In genomic region chr20:24257171-24257570, GRCh38 we compare ENCODE assay signal across 27 cellular contexts.
"Had no signal": no experiment of that assay in that cellular context is flagged by ENCODE, and none has a peak within 500 bp of the region (broad histone marks: within the 10 kb centered on the region; RNA-seq: fewer than 3 reads in every experiment).

No MANE protein-coding gene starts in this region.

- H3K27me3 ChIP-seq: foreskin keratinocyte, gastroesophageal sphincter, hepatocyte, left lung, right atrium auricular region, spleen, transverse colon, upper lobe of right lung, uterus had no signal

- H3K36me3 Mint-ChIP-seq: naive thymus-derived CD4-positive, alpha-beta T cell; stimulated activated memory B cell treated with anti-CD40 and anti-IgM and Interleukin-4, amounts not matched to agents 10 μg/mL and 1 μg/mL and 100 μg/mL, for 72 hours had no signal

- H3K27ac Mint-ChIP-seq: nephron; stimulated activated memory B cell treated with anti-CD40 and anti-IgM and Interleukin-4, amounts not matched to agents 10 μg/mL and 1 μg/mL and 100 μg/mL, for 72 hours had no signal

- H3K4me1 ChIP-seq: esophagus muscularis mucosa, foreskin keratinocyte, gastroesophageal sphincter, heart left ventricle, left lung, prostate gland, right atrium auricular region, spleen, transverse colon, upper lobe of right lung, uterus had no signal

- H3K9me3 Mint-ChIP-seq: naive thymus-derived CD4-positive, alpha-beta T cell; nephron; stimulated activated memory B cell treated with anti-CD40 and anti-IgM and Interleukin-4, amounts not matched to agents 10 μg/mL and 1 μg/mL and 100 μg/mL, for 72 hours had no signal

- H3K4me2 ChIP-seq: hepatocyte had no signal

- H3K4me1 Mint-ChIP-seq: naive thymus-derived CD4-positive, alpha-beta T cell; stimulated activated memory B cell treated with anti-CD40 and anti-IgM and Interleukin-4, amounts not matched to agents 10 μg/mL and 1 μg/mL and 100 μg/mL, for 72 hours had no signal

- H3K79me2 ChIP-seq: hepatocyte had no signal

- H3K27me3 Mint-ChIP-seq: stimulated activated memory B cell treated with anti-CD40 and anti-IgM and Interleukin-4, amounts not matched to agents 10 μg/mL and 1 μg/mL and 100 μg/mL, for 72 hours had no signal

- H2AFZ ChIP-seq: hepatocyte had no signal

- H3K9me3 ChIP-seq: esophagus muscularis mucosa, gastroesophageal sphincter, heart left ventricle, left lung, prostate gland, right atrium auricular region, spleen, transverse colon, upper lobe of right lung, uterus had no signal

- DNase-seq: dermis blood vessel endothelial cell; effector memory CD4-positive, alpha-beta T cell; foreskin keratinocyte; heart left ventricle; left cardiac atrium; left lung; mammary epithelial cell; mesendoderm; midbrain; naive thymus-derived CD4-positive, alpha-beta T cell; nucleus accumbens; spleen; stimulated activated CD4-positive, alpha-beta T cell treated with anti-CD3 and anti-CD28 coated beads, Interleukin-4, amount 100 ng/mL, for 4 hours; stimulated activated naive CD8-positive, alpha-beta T cell treated with anti-CD3 and anti-CD28 coated beads, Interleukin-15, Interleukin-2, amounts not matched to agents 100 U/mL and 50 U/mL, for 24 hours; transverse colon; upper lobe of right lung; uterus had no signal

- H3K27ac ChIP-seq: coronary artery, esophagus muscularis mucosa, foreskin keratinocyte, gastroesophageal sphincter, heart left ventricle, hepatocyte, left lung, prostate gland, right atrium auricular region, skin epidermis, spleen, transverse colon, upper lobe of right lung, uterus had no signal

- H3K4me3 Mint-ChIP-seq: naive thymus-derived CD4-positive, alpha-beta T cell; nephron; stimulated activated memory B cell treated with anti-CD40 and anti-IgM and Interleukin-4, amounts not matched to agents 10 μg/mL and 1 μg/mL and 100 μg/mL, for 72 hours had no signal

- ATAC-seq: foreskin keratinocyte; gastroesophageal sphincter; heart left ventricle; left cardiac atrium; left lung; naive thymus-derived CD4-positive, alpha-beta T cell; sciatic nerve; stimulated activated memory B cell treated with anti-CD40 and anti-IgM and Interleukin-4, amounts not matched to agents 10 μg/mL and 1 μg/mL and 100 μg/mL, for 72 hours; stimulated activated naive CD8-positive, alpha-beta T cell treated with anti-CD3 and anti-CD28 coated beads, Interleukin-15, Interleukin-2, amounts not matched to agents 100 U/mL and 50 U/mL, for 24 hours; upper lobe of right lung had no signal

- H3K4me3 ChIP-seq: coronary artery, esophagus muscularis mucosa, gastroesophageal sphincter, heart left ventricle, hepatocyte, left lung, prostate gland, right atrium auricular region, skin epidermis, spleen, transverse colon, upper lobe of right lung, uterus had no signal

- H3K36me3 ChIP-seq: esophagus muscularis mucosa, gastroesophageal sphincter, heart left ventricle, left lung, prostate gland, right atrium auricular region, spleen, transverse colon, upper lobe of right lung, uterus had no signal
